7 cellular contexts compared by ENCODE assay signal in genomic region chr9:91681461-91682305, GRCh38.
A peak's percentile ranks its signal among the peaks of the same experiment; 100 is the strongest.
DNase-seq lines count a peak whose midpoint lies in the region; ATAC-seq, FAIRE-seq and TF ChIP-seq lines count a peak whose summit lies in the region.

No MANE protein-coding gene starts in this region.

- H3K4me3 ChIP-seq in GM12875 (ENCODE audit: low read depth, low read length) (no peak overlapping the region), astrocyte (ENCODE audit: insufficient read depth, low read depth, low read length) (no peak overlapping the region), skeletal muscle satellite cell (ENCODE audit: low read length) (no peak overlapping the region)

- H3K4me1 ChIP-seq in astrocyte (ENCODE audit: insufficient read depth, low read length) (no peaks in the 10 kb centered on the region), skeletal muscle satellite cell (ENCODE audit: control insufficient read depth, insufficient read depth, low read length) (no peaks in the 10 kb centered on the region)

- H3K4me1 Mint-ChIP-seq in T-helper 17 cell (peaks cover 4% of the 10 kb centered on the region), astrocyte (ENCODE audit: low read depth, unreplicated experiment) (peaks cover 27% of the 10 kb centered on the region)

- H3K9me3 Mint-ChIP-seq in astrocyte (ENCODE audit: unreplicated experiment), result no peaks in the 10 kb centered on the region

- in situ Hi-C loops in KBM-7 (cut with MboI; ENCODE audit: low pct_unique_long_range_greater_than_20kb, low sequenced_read_pairs), result no loop called here

- peak; percentile 84 for ATAC-seq in T-helper 17 cell

- H3K36me3 ChIP-seq in astrocyte (ENCODE audit: insufficient read depth, low read length) (no peaks in the 10 kb centered on the region), skeletal muscle satellite cell (ENCODE audit: insufficient read depth, low read length) (no peaks in the 10 kb centered on the region)

- peak overlapping the region; percentile 65 for H2AFZ ChIP-seq in astrocyte (ENCODE audit: low read depth, low read length)

- TF ChIP-seq CTCF in GM12875 (IDR thresholded peaks at IDR 0.05; ENCODE audit: borderline replicate concordance, insufficient read depth, low read depth, low read length), result peak; percentile 91
- TF ChIP-seq CTCF in astrocyte (IDR thresholded peaks at IDR 0.05; ENCODE audit: insufficient read depth, low read depth, low read length), result peak; percentile 82

- H3K4me2 ChIP-seq in astrocyte (ENCODE audit: low read length), result peak overlapping the region; percentile 82
- H3K4me2 ChIP-seq in skeletal muscle satellite cell (ENCODE audit: low read length), result peak overlapping the region; percentile 58

- H3K79me2 ChIP-seq in astrocyte (ENCODE audit: insufficient read depth, low read length), result no peaks in the 10 kb centered on the region

- H3K27me3 Mint-ChIP-seq in T-helper 17 cell (peaks cover 46% of the 10 kb centered on the region), astrocyte (ENCODE audit: low read depth, unreplicated experiment) (no peaks in the 10 kb centered on the region)

- no peaks in the 10 kb centered on the region for H4K20me1 ChIP-seq in astrocyte (ENCODE audit: insufficient read depth, low read length)

- no peaks in the 10 kb centered on the region for H3K9me3 ChIP-seq in T-helper 17 cell (ENCODE audit: control insufficient read depth, low read length, poor library complexity, severe bottlenecking)
- H3K9me3 ChIP-seq in astrocyte (ENCODE audit: insufficient read depth, low read depth, low read length), result no peaks in the 10 kb centered on the region
- H3K9me3 ChIP-seq in skeletal muscle satellite cell (replicated peaks; ENCODE audit: low read length), result no peaks in the 10 kb centered on the region

- H3K4me3 Mint-ChIP-seq in T-helper 17 cell, result no peak overlapping the region
- H3K4me3 Mint-ChIP-seq in astrocyte (ENCODE audit: unreplicated experiment), result no peak overlapping the region

- H3K27me3 ChIP-seq in astrocyte (ENCODE audit: insufficient read depth, low read length), result no peaks in the 10 kb centered on the region
- peaks cover 10% of the 10 kb centered on the region for H3K27me3 ChIP-seq in skeletal muscle satellite cell (ENCODE audit: control insufficient read depth, insufficient read depth, low read length)

- H3K27ac ChIP-seq in astrocyte (ENCODE audit: low read depth, low read length), result no peak overlapping the region

- no peaks in the 10 kb centered on the region for H3K36me3 Mint-ChIP-seq in T-helper 17 cell (ENCODE audit: low read depth)
- no peaks in the 10 kb centered on the region for H3K36me3 Mint-ChIP-seq in astrocyte (ENCODE audit: low read depth, unreplicated experiment)

- no peak for FAIRE-seq in astrocyte (lab: Jason Lieb, UNC)

- H3K9ac ChIP-seq in astrocyte (ENCODE audit: low read length) (peak overlapping the region; percentile 60), skeletal muscle satellite cell (ENCODE audit: low read depth, low read length) (no peak overlapping the region)

- DNase-seq in KBM-7 (peak; percentile 79), T-helper 17 cell (peak in 2 of 3 donors; percentile 26 to 53), astrocyte (ENCODE audit: low read depth) (peak; percentile 36), hippocampal formation (lab: John Stamatoyannopoulos, UW) (peak; percentile 56 to 74), NCI-H82 treated with DMSO at 0.1 percent for 48 hours (lab: John Stamatoyannopoulos, UW; ENCODE audit: unreplicated experiment) (no peak)

- H3K27ac Mint-ChIP-seq in T-helper 17 cell (no peak overlapping the region), astrocyte (ENCODE audit: unreplicated experiment) (no peak overlapping the region)
